ENCODE assay signal across 13 cellular contexts in the genomic region with DNA sequence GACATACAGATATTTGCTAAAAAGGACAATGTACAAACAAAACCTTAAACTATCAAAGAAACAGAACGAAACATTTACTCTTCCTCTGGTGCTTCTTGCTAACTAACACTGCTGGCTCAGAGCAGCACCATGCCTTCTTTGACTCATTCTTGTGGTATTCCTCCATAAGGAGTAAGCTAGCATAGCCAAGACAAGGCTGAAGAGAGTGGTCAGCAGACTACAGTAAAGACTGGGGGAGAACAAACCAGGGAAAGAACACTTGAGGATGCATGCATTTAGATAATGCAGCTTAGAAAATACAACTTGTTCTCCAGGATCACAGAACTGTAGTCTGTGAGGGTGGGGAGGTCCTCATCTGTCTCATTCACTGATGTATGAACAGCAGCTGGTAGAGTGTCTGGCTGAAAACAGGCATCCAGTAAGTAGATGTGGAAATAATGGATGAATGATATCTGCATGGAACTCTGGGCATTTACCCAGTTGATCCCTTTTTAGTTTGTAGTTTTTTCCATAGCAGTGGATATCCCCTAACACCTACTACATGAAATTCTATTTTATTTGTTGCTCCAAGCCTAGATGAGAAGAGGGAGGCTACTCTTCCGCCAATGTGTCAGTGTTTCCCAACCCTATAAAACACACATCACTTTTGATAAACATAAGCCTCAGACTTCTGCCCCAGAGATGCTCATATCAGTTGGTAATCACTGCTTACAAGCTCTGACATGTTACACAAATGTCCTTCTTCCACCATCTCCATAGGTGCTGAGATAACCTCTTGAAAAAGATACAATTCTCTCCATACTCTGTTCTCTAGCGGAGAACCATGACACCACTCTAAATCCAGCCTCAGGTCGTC. TPM values are rescaled to one million over a fixed set of nuclear protein-coding genes. Genes with fewer than 3 reads are reported as not detected.
A peak's percentile ranks its signal among the peaks of the same experiment; 100 is the strongest.
DNase-seq lines count a peak whose midpoint lies in the region; ATAC-seq, FAIRE-seq and TF ChIP-seq lines count a peak whose summit lies in the region.
"Had no signal": no experiment of that assay in that cellular context is flagged by ENCODE, and none has a peak within 500 bp of the region (broad histone marks: within the 10 kb centered on the region; RNA-seq: fewer than 3 reads in every experiment).

No MANE protein-coding gene starts in this region.

- H3K27ac ChIP-seq in breast epithelium = no peak overlapping the region
- H3K27ac ChIP-seq in mammary epithelial cell (ENCODE audit: insufficient read depth, low read depth, low read length) = peak overlapping the region; percentile 13
- H3K27ac ChIP-seq in keratinocyte (ENCODE audit: control insufficient read depth, insufficient read depth, low read length) = peak overlapping the region; percentile 65

- H3K27me3 ChIP-seq in breast epithelium (no peaks in the 10 kb centered on the region), mammary epithelial cell (ENCODE audit: insufficient read depth, low read length) (no peaks in the 10 kb centered on the region), keratinocyte (ENCODE audit: control insufficient read depth, extremely low read depth, insufficient read depth, low read length) (no peaks in the 10 kb centered on the region)
- H3K27me3 ChIP-seq: heart left ventricle had no signal

- H2AFZ ChIP-seq in mammary epithelial cell (ENCODE audit: low read depth, low read length) (no peak overlapping the region), keratinocyte (ENCODE audit: control insufficient read depth, low read length) (no peak overlapping the region)

- H3K4me3 Mint-ChIP-seq in MCF 10A (ENCODE audit: unreplicated experiment) = no peak overlapping the region
- H3K4me3 Mint-ChIP-seq: activated CD4-positive, alpha-beta memory T cell treated with anti-CD3 and anti-CD28 coated beads for 36 hours had no signal

- H3K27me3 Mint-ChIP-seq in MCF 10A (ENCODE audit: insufficient read depth, unreplicated experiment) = no peaks in the 10 kb centered on the region
- H3K27me3 Mint-ChIP-seq: activated CD4-positive, alpha-beta memory T cell treated with anti-CD3 and anti-CD28 coated beads for 36 hours had no signal

- H3K9me1 ChIP-seq in keratinocyte (ENCODE audit: control insufficient read depth, extremely low read depth, insufficient read depth, low read length) = no peaks in the 10 kb centered on the region

- H3K4me1 ChIP-seq in breast epithelium (no peaks in the 10 kb centered on the region), mammary epithelial cell (ENCODE audit: insufficient read depth, low read length) (peaks cover 19% of the 10 kb centered on the region), keratinocyte (ENCODE audit: control insufficient read depth, extremely low read depth, insufficient read depth, low read length) (peaks cover 20% of the 10 kb centered on the region)

- CTCF ChIA-PET in MCF 10A (lab: Yijun Ruan, JAX) (interaction anchor here (1.1 to 2.4 kb wide), 4 partner anchors 10 to 474 kb away, joined by 3 to 11 read pairs (median 5); no protein-coding TSS in a partner anchor), mammary epithelial cell (lab: Charles Lee; ENCODE audit: low non-redundant PET) (no interaction called here)

- dilution Hi-C loops in mammary epithelial cell (cut with HindIII; ENCODE audit: low sequenced_read_pairs) = no loop called here
- dilution Hi-C loops in keratinocyte (cut with MboI; ENCODE audit: extremely low pct_ligation_motif_present, low sequenced_read_pairs) = no loop called here

- POLR2A ChIA-PET in MCF 10A (lab: Yijun Ruan, JAX) = interaction anchor here (0.6 to 1.4 kb wide), 3 partner anchors 9 to 1696 kb away, joined by 3 to 4 read pairs (median 3); no protein-coding TSS in a partner anchor

- H3K4me2 ChIP-seq in mammary epithelial cell (ENCODE audit: insufficient read depth, low read depth, low read length) (peak overlapping the region; percentile 23), keratinocyte (ENCODE audit: control insufficient read depth, extremely low read depth, insufficient read depth, low read depth, low read length) (peak overlapping the region; percentile 49)

- H3K36me3 Mint-ChIP-seq in MCF 10A (ENCODE audit: insufficient read depth, unreplicated experiment) = peaks cover 74% of the 10 kb centered on the region

- 92% methylated on average over 4 of the region's 4 CpGs for WGBS in mammary epithelial cell (ENCODE audit: low coverage, missing lambda C conversion rate)

- BruUV-seq in MCF 10A (replicated peaks; lab: Mats Ljungman, UMichigan) (no TSS peak), mammary epithelial cell (replicated peaks; lab: Mats Ljungman, UMichigan) (no TSS peak)

- no peaks in the 10 kb centered on the region for H3K9me3 Mint-ChIP-seq in MCF 10A (ENCODE audit: unreplicated experiment)
- H3K9me3 Mint-ChIP-seq: activated CD4-positive, alpha-beta memory T cell treated with anti-CD3 and anti-CD28 coated beads for 36 hours had no signal

- intact Hi-C loops in MCF 10A (cut with micrococcal nuclease) = no loop called here
- intact Hi-C loops in breast epithelium (cut with DNase I; ENCODE audit: low total_unique reads) = no loop called here
- intact Hi-C loops in mammary epithelial cell (cut with micrococcal nuclease) = no loop called here

- no peak for TF ChIP-seq CTCF in MCF 10A (IDR thresholded peaks at IDR 0.05; ENCODE audit: unreplicated experiment)
- no peak for TF ChIP-seq CTCF in breast epithelium (IDR thresholded peaks at IDR 0.05)
- TF ChIP-seq CTCF in mammary epithelial cell (conservative IDR thresholded peaks at IDR 0.05 in 1 of 2, IDR thresholded peaks at IDR 0.05 in 1 of 2; ENCODE audit: extremely low read depth in 1 of 2, insufficient read depth in 1 of 2, low read depth in 1 of 2, low read length in 2 of 2) = no peak
- TF ChIP-seq CTCF in keratinocyte (optimal IDR thresholded peaks at IDR 0.05 in 1 of 3, IDR thresholded peaks at IDR 0.05 in 1 of 3, conservative IDR thresholded peaks at IDR 0.05 in 1 of 3; ENCODE audit: extremely low read depth in 1 of 3, insufficient read depth in 2 of 3, low read length in 3 of 3) = no peak

- H3K27ac Mint-ChIP-seq in MCF 10A (ENCODE audit: low read depth, unreplicated experiment) = peak overlapping the region; percentile 54
- H3K27ac Mint-ChIP-seq: activated CD4-positive, alpha-beta memory T cell treated with anti-CD3 and anti-CD28 coated beads for 36 hours had no signal

- in situ Hi-C loops in mammary epithelial cell (cut with MboI; ENCODE audit: low sequenced_read_pairs in 2 of 2) = no loop called here

- H3K9ac ChIP-seq in mammary epithelial cell (ENCODE audit: insufficient read depth, low read length) (no peak overlapping the region), keratinocyte (ENCODE audit: control insufficient read depth, extremely low read depth, insufficient read depth, low read length) (no peak overlapping the region)

- H4K20me1 ChIP-seq in mammary epithelial cell (ENCODE audit: insufficient read depth, low read length) (no peaks in the 10 kb centered on the region), keratinocyte (ENCODE audit: control insufficient read depth, extremely low read depth, insufficient read depth, low read length) (no peaks in the 10 kb centered on the region)

- DNase-seq in MCF 10A (ENCODE audit: unreplicated experiment) = peak; percentile 45
- DNase-seq in breast epithelium (ENCODE audit: low spot score in 2 of 2) = no peak
- DNase-seq in mammary epithelial cell = peak; percentile 64
- DNase-seq in keratinocyte (ENCODE audit: low read depth, low spot score) = no peak
- DNase-seq in urothelium cell line (ENCODE audit: low spot score) = peak; percentile 5
- no peak for DNase-seq in cerebellar nuclear complex (lab: John Stamatoyannopoulos, UW)
- DNase-seq: activated CD4-positive, alpha-beta memory T cell treated with anti-CD3 and anti-CD28 coated beads for 36 hours; AML-193; H7; heart left ventricle; NCI-H524 had no signal

- TF ChIP-seq POLR2A in breast epithelium (IDR thresholded peaks at IDR 0.05) = no peak

- H3K79me2 ChIP-seq in mammary epithelial cell (ENCODE audit: insufficient read depth, low read length) (peaks cover 43% of the 10 kb centered on the region), keratinocyte (ENCODE audit: control insufficient read depth, insufficient read depth, low read length) (peaks cover 26% of the 10 kb centered on the region)

- FAIRE-seq in keratinocyte (lab: Jason Lieb, UNC) (peak; percentile 86), urothelium cell line (lab: Jason Lieb, UNC) (no peak)

- ATAC-seq in GM18909 (IDR thresholded peaks at IDR 0.05; ENCODE audit: poor library complexity, unreplicated experiment) (no peak), GM19324 (IDR thresholded peaks at IDR 0.05; ENCODE audit: low FRiP score, unreplicated experiment) (no peak)
- ATAC-seq: heart left ventricle had no signal

- H3K36me3 ChIP-seq in breast epithelium = peaks cover 10% of the 10 kb centered on the region
- H3K36me3 ChIP-seq in mammary epithelial cell (ENCODE audit: insufficient read depth, low read length) = peaks cover 38% of the 10 kb centered on the region
- H3K36me3 ChIP-seq in keratinocyte (ENCODE audit: control insufficient read depth in 2 of 2, extremely low read depth in 1 of 2, insufficient read depth in 2 of 2, low read length in 2 of 2) = peaks cover 31 to 49% of the 10 kb centered on the region in 2 experiments

- H3K4me3 ChIP-seq in breast epithelium (no peak overlapping the region), mammary epithelial cell (replicated peaks in 1 of 3; ENCODE audit: insufficient read depth in 1 of 3, low read depth in 2 of 3, low read length in 3 of 3) (no peak overlapping the region), keratinocyte (ENCODE audit: control insufficient read depth in 2 of 3, extremely low read depth in 1 of 3, insufficient read depth in 2 of 3, low read depth in 1 of 3, low read length in 3 of 3) (no peak overlapping the region)
- H3K4me3 ChIP-seq: heart left ventricle had no signal

- H3K4me1 Mint-ChIP-seq in MCF 10A (ENCODE audit: insufficient read depth, unreplicated experiment) = peaks cover 28% of the 10 kb centered on the region

- H3K9me3 ChIP-seq in breast epithelium (no peaks in the 10 kb centered on the region), mammary epithelial cell (replicated peaks; ENCODE audit: insufficient read depth, low read length) (no peaks in the 10 kb centered on the region), keratinocyte (ENCODE audit: control insufficient read depth, low read depth, low read length) (no peaks in the 10 kb centered on the region)
- H3K9me3 ChIP-seq: heart left ventricle had no signal

RNA-seq across cellular contexts. Expression of gene SNX19, which starts 7.3 kb away (rescaled TPM):
- 53.5 and 60.5 TPM in 2 replicates for total RNA-seq in MCF 10A (2022)
- 100 to 1,000 TPM in 2 of 3 donors, 10 to 100 TPM in 1; 91.0 to 119 (median 100) TPM for total RNA-seq in breast epithelium
- 100 to 1,000 TPM in 1 of 2 donors, 10 to 100 TPM in 1; 56.4 to 112 TPM for total RNA-seq in mammary epithelial cell
- 40.8 TPM for polyA plus RNA-seq in mammary epithelial cell
- polyA minus RNA-seq in mammary epithelial cell = 82.7 TPM
- 25.7 to 44.0 TPM (median 29.1 TPM) in 3 replicates for polyA plus RNA-seq in keratinocyte
- 11.2 TPM for polyA plus RNA-seq in keratinocyte (2011; ENCODE audit: low read depth)
- 18.5 and 26.2 TPM in 2 replicates for polyA plus RNA-seq in keratinocyte (2011; cell fraction: cytosol; rRNA removed)
- polyA plus RNA-seq in keratinocyte (2011; cell fraction: nucleus; rRNA removed) = 83.1 and 92.1 TPM in 2 replicates
- polyA plus RNA-seq in keratinocyte (2012; ENCODE audit: low replicate concordance) = 20.9 and 29.7 TPM in 2 replicates
- polyA minus RNA-seq in keratinocyte = 125 to 158 TPM (median 138 TPM) in 3 replicates
- polyA minus RNA-seq in keratinocyte (2011; cell fraction: cytosol; rRNA and poly(A)+ RNA removed) = 33.6 TPM
- 124 and 198 TPM in 2 replicates for polyA minus RNA-seq in keratinocyte (2011; cell fraction: nucleus; rRNA and poly(A)+ RNA removed)

Comparison
In these comparisons a context has a peak if more than half of its experiments do, and no peak if none do; other contexts are left out.
1. DNase-seq: peak in MCF 10A (single experiment), mammary epithelial cell (single experiment) and urothelium cell line (single experiment); none in breast epithelium (0 of 2), keratinocyte (single experiment) and cerebellar nuclear complex (0 of 2).
2. H3K27ac ChIP-seq: peak in mammary epithelial cell (single experiment) and keratinocyte (single experiment); none in breast epithelium (0 of 2).